Comparison of ENCODE assay signal across 20 cellular contexts in genomic region chr3:169334994-169335393, GRCh38.
DNase-seq lines count a peak whose midpoint lies in the region; ATAC-seq, FAIRE-seq and TF ChIP-seq lines count a peak whose summit lies in the region.
"Had no signal": no experiment of that assay in that cellular context is flagged by ENCODE, and none has a peak within 500 bp of the region (broad histone marks: within the 10 kb centered on the region; RNA-seq: fewer than 3 reads in every experiment).

No MANE protein-coding gene starts in this region.

- H3K9me3 ChIP-seq in SK-N-MC (ENCODE audit: low read depth, low read length) (no peaks in the 10 kb centered on the region), esophagus squamous epithelium (no peaks in the 10 kb centered on the region)
- H3K9me3 ChIP-seq in naive thymus-derived CD4-positive, alpha-beta T cell (ENCODE audit: control insufficient read depth in 2 of 3, low read length in 3 of 3) = no peaks in the 10 kb centered on the region
- H3K9me3 ChIP-seq: BE2C had no signal

- DNase-seq in GM19239 (ENCODE audit: insufficient read length, low spot score) (no peak), SK-N-MC (ENCODE audit: low read depth, low spot score) (no peak), esophagus squamous epithelium (lab: John Stamatoyannopoulos, UW) (no peak), MCF 10A (ENCODE audit: unreplicated experiment) (no peak), natural killer cell (no peak)
- no peak for DNase-seq in naive thymus-derived CD4-positive, alpha-beta T cell
- DNase-seq in activated CD8-positive, alpha-beta memory T cell treated with anti-CD3 and anti-CD28 coated beads, Interleukin-2, amount 50 U/mL, for 48 hours = no peak
- DNase-seq: BE2C; CD4-positive, CD25-positive, alpha-beta regulatory T cell; COR-L47; DMS 273 treated with DMSO at 0.1 percent for 48 hours; DND-41; HCEC 1CT; KBM-7; MV-4-11; NCI-H187 treated with DMSO at 0.1 percent for 48 hours; NCI-H2227 treated with DMSO at 0.1 percent for 48 hours; NCI-H510A treated with DMSO at 0.1 percent for 48 hours; SHP77 treated with DMSO at 0.1 percent for 48 hours had no signal

- H3K27ac Mint-ChIP-seq in naive thymus-derived CD4-positive, alpha-beta T cell = no peak overlapping the region
- no peak overlapping the region for H3K27ac Mint-ChIP-seq in MCF 10A (ENCODE audit: low read depth, unreplicated experiment)
- H3K27ac Mint-ChIP-seq in natural killer cell = no peak overlapping the region
- H3K27ac Mint-ChIP-seq: CD4-positive, CD25-positive, alpha-beta regulatory T cell had no signal

- 27 to 47% methylated on average over 1 of the region's 1 CpG for WGBS in esophagus squamous epithelium, 2 donors

- TF ChIP-seq CTCF in esophagus squamous epithelium (IDR thresholded peaks at IDR 0.05) = no peak
- TF ChIP-seq CTCF in MCF 10A (IDR thresholded peaks at IDR 0.05; ENCODE audit: unreplicated experiment) = no peak
- TF ChIP-seq CTCF in natural killer cell (IDR thresholded peaks at IDR 0.05) = no peak

- no peaks in the 10 kb centered on the region for H3K27me3 ChIP-seq in esophagus squamous epithelium
- peaks cover 0 to 4% of the 10 kb centered on the region in 2 donors for H3K27me3 ChIP-seq in naive thymus-derived CD4-positive, alpha-beta T cell (ENCODE audit: control insufficient read depth in 2 of 2, insufficient read depth in 2 of 2, low read length in 2 of 2)
- H3K27me3 ChIP-seq: BE2C had no signal

- H3K4me1 Mint-ChIP-seq in naive thymus-derived CD4-positive, alpha-beta T cell = no peaks in the 10 kb centered on the region
- H3K4me1 Mint-ChIP-seq in MCF 10A (ENCODE audit: insufficient read depth, unreplicated experiment) (no peaks in the 10 kb centered on the region), natural killer cell (no peaks in the 10 kb centered on the region)
- H3K4me1 Mint-ChIP-seq: CD4-positive, CD25-positive, alpha-beta regulatory T cell had no signal

- H3K27ac ChIP-seq in SK-N-MC (peak overlapping the region; percentile 40), esophagus squamous epithelium (peak overlapping the region in 3 of 4 donors; percentile 1 to 68 (median 13))
- no peak overlapping the region for H3K27ac ChIP-seq in naive thymus-derived CD4-positive, alpha-beta T cell (ENCODE audit: low read depth, low read length)

- no peaks in the 10 kb centered on the region for H3K36me3 Mint-ChIP-seq in naive thymus-derived CD4-positive, alpha-beta T cell
- H3K36me3 Mint-ChIP-seq in MCF 10A (ENCODE audit: insufficient read depth, unreplicated experiment) (no peaks in the 10 kb centered on the region), natural killer cell (no peaks in the 10 kb centered on the region)
- H3K36me3 Mint-ChIP-seq: CD4-positive, CD25-positive, alpha-beta regulatory T cell had no signal

- H3K4me1 ChIP-seq in esophagus squamous epithelium = peaks cover 0 to 63% (median 17%) of the 10 kb centered on the region in 3 donors
- H3K4me1 ChIP-seq in naive thymus-derived CD4-positive, alpha-beta T cell (ENCODE audit: control insufficient read depth in 2 of 2, insufficient read depth in 2 of 2, low read length in 2 of 2) = no peaks in the 10 kb centered on the region
- H3K4me1 ChIP-seq: BE2C had no signal

- H3K36me3 ChIP-seq in SK-N-MC (ENCODE audit: insufficient read depth, low read length) (no peaks in the 10 kb centered on the region), esophagus squamous epithelium (no peaks in the 10 kb centered on the region)
- H3K36me3 ChIP-seq in naive thymus-derived CD4-positive, alpha-beta T cell (ENCODE audit: control insufficient read depth in 2 of 3, insufficient read depth in 3 of 3, low read length in 3 of 3) = no peaks in the 10 kb centered on the region
- H3K36me3 ChIP-seq: BE2C had no signal

- no TSS peak for BruUV-seq in MCF 10A (replicated peaks; lab: Mats Ljungman, UMichigan)

- POLR2A ChIA-PET in naive thymus-derived CD4-positive, alpha-beta T cell (lab: Charles Lee) = no interaction called here
- POLR2A ChIA-PET in MCF 10A (lab: Yijun Ruan, JAX) = interaction anchor here (0.6 to 0.9 kb wide), 2 partner anchors 11 to 282 kb away, joined by 3 to 4 read pairs; no protein-coding TSS in a partner anchor

- CTCF ChIA-PET in naive thymus-derived CD4-positive, alpha-beta T cell (lab: Charles Lee) = no interaction called here
- CTCF ChIA-PET in MCF 10A (lab: Yijun Ruan, JAX) = interaction anchor here (0.6 kb wide), 1 partner anchor 358 kb away, joined by 3 read pairs; no protein-coding TSS in a partner anchor

- peaks cover 0 to 6% (median 0%) of the 10 kb centered on the region in 5 donors for H3K27me3 Mint-ChIP-seq in naive thymus-derived CD4-positive, alpha-beta T cell
- H3K27me3 Mint-ChIP-seq in MCF 10A (ENCODE audit: insufficient read depth, unreplicated experiment) (no peaks in the 10 kb centered on the region), natural killer cell (ENCODE audit: low read depth in 2 of 2) (no peaks in the 10 kb centered on the region)
- H3K27me3 Mint-ChIP-seq: CD4-positive, CD25-positive, alpha-beta regulatory T cell had no signal

- H3K4me3 ChIP-seq in SK-N-MC (no peak overlapping the region; the same call in 1 of the 2 replicates), esophagus squamous epithelium (no peak overlapping the region)
- no peak overlapping the region for H3K4me3 ChIP-seq in naive thymus-derived CD4-positive, alpha-beta T cell (ENCODE audit: low read length)

- FAIRE-seq in GM19239 (lab: Jason Lieb, UNC) = peak; percentile 18

- intact Hi-C loops in esophagus squamous epithelium (cut with DNase I) = no loop called here
- intact Hi-C loops in naive thymus-derived CD4-positive, alpha-beta T cell (cut with micrococcal nuclease) = no loop called here
- intact Hi-C loops in MCF 10A (cut with micrococcal nuclease) = no loop called here
- intact Hi-C loops in natural killer cell (cut with micrococcal nuclease) = no loop called here

- TF ChIP-seq POLR2A in esophagus squamous epithelium (IDR thresholded peaks at IDR 0.05) = no peak

- ATAC-seq in naive thymus-derived CD4-positive, alpha-beta T cell = peak; percentile 36
- ATAC-seq in GM21786 (IDR thresholded peaks at IDR 0.05; ENCODE audit: unreplicated experiment) (no peak), natural killer cell (no peak)

- no peak overlapping the region for H3K4me3 Mint-ChIP-seq in naive thymus-derived CD4-positive, alpha-beta T cell
- no peak overlapping the region for H3K4me3 Mint-ChIP-seq in MCF 10A (ENCODE audit: unreplicated experiment)
- no peak overlapping the region for H3K4me3 Mint-ChIP-seq in natural killer cell
- H3K4me3 Mint-ChIP-seq: CD4-positive, CD25-positive, alpha-beta regulatory T cell had no signal

- no peak overlapping the region for H3K9ac ChIP-seq in SK-N-MC (ENCODE audit: insufficient read length)

- peaks cover 0 to 1% (median 0%) of the 10 kb centered on the region in 11 donors for H3K9me3 Mint-ChIP-seq in naive thymus-derived CD4-positive, alpha-beta T cell
- no peaks in the 10 kb centered on the region for H3K9me3 Mint-ChIP-seq in MCF 10A (ENCODE audit: unreplicated experiment)
- H3K9me3 Mint-ChIP-seq in natural killer cell = peaks cover 0 to 2% of the 10 kb centered on the region in 2 donors
